Comparison of ENCODE assay signal across 10 cellular contexts in the genomic region with DNA sequence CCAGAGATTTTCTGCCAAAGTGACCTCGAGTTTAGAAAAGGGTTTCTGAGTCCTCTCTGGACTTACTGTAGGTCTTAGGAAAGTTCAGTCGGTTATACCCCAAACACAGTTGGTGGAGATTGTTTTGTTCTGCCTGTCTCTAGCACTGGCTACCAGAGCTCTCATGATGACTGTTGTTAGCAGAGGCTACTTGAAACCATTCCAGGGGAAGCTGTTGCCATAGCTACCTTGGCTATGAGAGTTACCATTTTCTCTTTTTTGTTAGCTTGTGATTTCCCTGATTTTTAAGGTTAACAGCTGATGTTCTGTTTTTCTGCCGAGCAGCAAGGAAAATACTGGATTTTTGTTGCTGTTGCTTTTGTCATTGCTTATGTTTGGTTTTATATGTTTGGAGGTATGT. TPM values are rescaled to one million over a fixed set of nuclear protein-coding genes. Genes with fewer than 3 reads are reported as not detected.
DNase-seq lines count a peak whose midpoint lies in the region; ATAC-seq and TF ChIP-seq lines count a peak whose summit lies in the region.
"Had no signal": no experiment of that assay in that cellular context is flagged by ENCODE, and none has a peak within 500 bp of the region (broad histone marks: within the 10 kb centered on the region; RNA-seq: fewer than 3 reads in every experiment).

No MANE protein-coding gene starts in this region.

- ATAC-seq in GM19455 (IDR thresholded peaks at IDR 0.05; ENCODE audit: unreplicated experiment) = no peak
- ATAC-seq in HG03469 (IDR thresholded peaks at IDR 0.05; ENCODE audit: unreplicated experiment) = no peak

- no peaks in the 10 kb centered on the region for H3K27me3 Mint-ChIP-seq in nephron (ENCODE audit: low read depth)
- H3K27me3 Mint-ChIP-seq: activated B cell treated with CpG ODN at 0.5 μM for 24 hours had no signal

- peak; percentile 68 for DNase-seq in DMS53 treated with DMSO at 0.1 percent for 48 hours (lab: John Stamatoyannopoulos, UW; ENCODE audit: unreplicated experiment)
- DNase-seq in NCI-H2196 treated with DMSO at 0.1 percent for 48 hours (lab: John Stamatoyannopoulos, UW; ENCODE audit: unreplicated experiment) = peak; percentile 47
- DNase-seq in dermis microvascular lymphatic vessel endothelial cell (ENCODE audit: low read depth in 2 of 2) = peak; percentile 81 to 84
- DNase-seq in activated gamma-delta T cell (lab: John Stamatoyannopoulos, UW) = no peak
- no peak for DNase-seq in 8988T
- DNase-seq: activated B cell treated with CpG ODN at 0.5 μM for 24 hours; stimulated activated naive CD4-positive, alpha-beta T cell had no signal

- TF ChIP-seq CTCF in nephron (IDR thresholded peaks at IDR 0.05; ENCODE audit: unreplicated experiment in 3 of 3) = no peak

- peak overlapping the region; percentile 2 to 76 (median 15) for H3K27ac Mint-ChIP-seq in nephron
- H3K27ac Mint-ChIP-seq: activated B cell treated with CpG ODN at 0.5 μM for 24 hours had no signal

- no peaks in the 10 kb centered on the region for H3K9me3 Mint-ChIP-seq in nephron
- H3K9me3 Mint-ChIP-seq: activated B cell treated with CpG ODN at 0.5 μM for 24 hours had no signal

- peaks cover 32% of the 10 kb centered on the region for H3K36me3 Mint-ChIP-seq in nephron (ENCODE audit: low read depth)

- H3K4me1 Mint-ChIP-seq in nephron = peaks cover 20% of the 10 kb centered on the region
- H3K4me1 Mint-ChIP-seq: activated B cell treated with CpG ODN at 0.5 μM for 24 hours had no signal

- H3K4me3 Mint-ChIP-seq in nephron = peak overlapping the region in 1 of 3 experiments; percentile 45
- H3K4me3 Mint-ChIP-seq: activated B cell treated with CpG ODN at 0.5 μM for 24 hours had no signal

RNA-seq across cellular contexts. Expression of a gene that starts 26.7 kb away (rescaled TPM):
- 32.1 and 47.9 TPM in 2 replicates for total RNA-seq in dermis microvascular lymphatic vessel endothelial cell

Comparison
In these comparisons a context has a peak if more than half of its experiments do, and no peak if none do; other contexts are left out.
1. DNase-seq: peak in DMS53 treated with DMSO at 0.1 percent for 48 hours (single experiment), NCI-H2196 treated with DMSO at 0.1 percent for 48 hours (single experiment) and dermis microvascular lymphatic vessel endothelial cell (2 of 2); none in activated gamma-delta T cell (single experiment) and 8988T (single experiment).